In genomic region chrX:11591712-11592351, GRCh38 we compare ENCODE assay signal across 12 cellular contexts.
A peak's percentile ranks its signal among the peaks of the same experiment; 100 is the strongest.
DNase-seq lines count a peak whose midpoint lies in the region; ATAC-seq and TF ChIP-seq lines count a peak whose summit lies in the region.
"Had no signal": no experiment of that assay in that cellular context is flagged by ENCODE, and none has a peak within 500 bp of the region (broad histone marks: within the 10 kb centered on the region; RNA-seq: fewer than 3 reads in every experiment).

No MANE protein-coding gene starts in this region.

- CTCF ChIA-PET in activated CD8-positive, alpha-beta T cell treated with anti-CD3 and anti-CD28 coated beads, Interleukin-2, amount 10 ng/mL, durations not matched to agents 7 days and 5 days (lab: Charles Lee) = no interaction called here
- CTCF ChIA-PET in Calu3 (lab: Charles Lee) = no interaction called here

- DNase-seq in activated naive CD4-positive, alpha-beta T cell (lab: John Stamatoyannopoulos, UW) = no peak
- DNase-seq in M059J (ENCODE audit: low read depth) = peak; percentile 8
- DNase-seq in activated CD8-positive, alpha-beta T cell treated with anti-CD3 and anti-CD28 coated beads, Interleukin-2, amount 10 ng/mL, durations not matched to agents 7 days and 5 days = peak; percentile 26
- no peak for DNase-seq in SHP77 (lab: John Stamatoyannopoulos, UW)
- DNase-seq in Calu3 = no peak
- DNase-seq: activated CD8-positive, alpha-beta memory T cell treated with anti-CD3 and anti-CD28 coated beads, Interleukin-2, amount 50 U/mL, for 4 hours; anterior cingulate cortex; SJCRH30; stimulated activated CD4-positive, alpha-beta T cell treated with anti-CD3 and anti-CD28 coated beads, Interleukin-12 subunit alpha, Interleukin-12 subunit beta, amount 100 ng/mL, for 4 hours had no signal

- POLR2A ChIA-PET in activated CD8-positive, alpha-beta T cell treated with anti-CD3 and anti-CD28 coated beads, Interleukin-2, amount 10 ng/mL, durations not matched to agents 7 days and 5 days (lab: Charles Lee) = no interaction called here

- peak overlapping the region; percentile 65 for H3K4me3 Mint-ChIP-seq in activated naive CD4-positive, alpha-beta T cell treated with anti-CD3 and anti-CD28 coated beads, Interleukin-2, amount 50 U/mL, for 24 hours
- no peak overlapping the region for H3K4me3 Mint-ChIP-seq in activated CD8-positive, alpha-beta T cell treated with anti-CD3 and anti-CD28 coated beads, Interleukin-2, amount 10 ng/mL, durations not matched to agents 7 days and 5 days
- no peak overlapping the region for H3K4me3 Mint-ChIP-seq in activated T-helper 17 cell treated with anti-CD3 and anti-CD28 coated beads, Interleukin-2, amount 50 U/mL, for 72 hours
- no peak overlapping the region for H3K4me3 Mint-ChIP-seq in Calu3 (ENCODE audit: low read depth, unreplicated experiment)

- peak overlapping the region; percentile 92 for H3K27ac Mint-ChIP-seq in activated naive CD4-positive, alpha-beta T cell treated with anti-CD3 and anti-CD28 coated beads, Interleukin-2, amount 50 U/mL, for 24 hours
- H3K27ac Mint-ChIP-seq in activated CD8-positive, alpha-beta T cell treated with anti-CD3 and anti-CD28 coated beads, Interleukin-2, amount 10 ng/mL, durations not matched to agents 7 days and 5 days = peak overlapping the region; percentile 95
- H3K27ac Mint-ChIP-seq in activated T-helper 17 cell treated with anti-CD3 and anti-CD28 coated beads, Interleukin-2, amount 50 U/mL, for 72 hours = no peak overlapping the region
- H3K27ac Mint-ChIP-seq in Calu3 (ENCODE audit: unreplicated experiment) = no peak overlapping the region

- intact Hi-C loops in Calu3 (cut with micrococcal nuclease; ENCODE audit: unreplicated experiment) = no loop called here

- no peak for TF ChIP-seq CTCF in Calu3 (IDR thresholded peaks at IDR 0.05; ENCODE audit: unreplicated experiment)

- no peak for ATAC-seq in activated CD8-positive, alpha-beta T cell treated with anti-CD3 and anti-CD28 coated beads, Interleukin-2, amount 10 ng/mL, durations not matched to agents 7 days and 5 days
- no peak for ATAC-seq in activated T-helper 17 cell treated with anti-CD3 and anti-CD28 coated beads, Interleukin-2, amount 50 U/mL, for 72 hours (replicated peaks)
- no peak for ATAC-seq in HG02938 (IDR thresholded peaks at IDR 0.05; ENCODE audit: unreplicated experiment)

- H3K9me3 Mint-ChIP-seq in activated naive CD4-positive, alpha-beta T cell treated with anti-CD3 and anti-CD28 coated beads, Interleukin-2, amount 50 U/mL, for 24 hours = no peaks in the 10 kb centered on the region
- no peaks in the 10 kb centered on the region for H3K9me3 Mint-ChIP-seq in activated CD8-positive, alpha-beta T cell treated with anti-CD3 and anti-CD28 coated beads, Interleukin-2, amount 10 ng/mL, durations not matched to agents 7 days and 5 days (ENCODE audit: insufficient read depth)
- no peaks in the 10 kb centered on the region for H3K9me3 Mint-ChIP-seq in activated T-helper 17 cell treated with anti-CD3 and anti-CD28 coated beads, Interleukin-2, amount 50 U/mL, for 72 hours
- no peaks in the 10 kb centered on the region for H3K9me3 Mint-ChIP-seq in Calu3 (ENCODE audit: low read depth, unreplicated experiment)

- H3K4me1 Mint-ChIP-seq in activated naive CD4-positive, alpha-beta T cell treated with anti-CD3 and anti-CD28 coated beads, Interleukin-2, amount 50 U/mL, for 24 hours = peaks cover 14% of the 10 kb centered on the region
- H3K4me1 Mint-ChIP-seq in activated CD8-positive, alpha-beta T cell treated with anti-CD3 and anti-CD28 coated beads, Interleukin-2, amount 10 ng/mL, durations not matched to agents 7 days and 5 days (ENCODE audit: low read depth) = peaks cover 10% of the 10 kb centered on the region
- H3K4me1 Mint-ChIP-seq in activated T-helper 17 cell treated with anti-CD3 and anti-CD28 coated beads, Interleukin-2, amount 50 U/mL, for 72 hours = no peaks in the 10 kb centered on the region
- H3K4me1 Mint-ChIP-seq in Calu3 (ENCODE audit: low read depth, unreplicated experiment) = no peaks in the 10 kb centered on the region

- no peaks in the 10 kb centered on the region for H3K36me3 Mint-ChIP-seq in activated naive CD4-positive, alpha-beta T cell treated with anti-CD3 and anti-CD28 coated beads, Interleukin-2, amount 50 U/mL, for 24 hours
- no peaks in the 10 kb centered on the region for H3K36me3 Mint-ChIP-seq in activated CD8-positive, alpha-beta T cell treated with anti-CD3 and anti-CD28 coated beads, Interleukin-2, amount 10 ng/mL, durations not matched to agents 7 days and 5 days (ENCODE audit: low read depth)
- H3K36me3 Mint-ChIP-seq in activated T-helper 17 cell treated with anti-CD3 and anti-CD28 coated beads, Interleukin-2, amount 50 U/mL, for 72 hours (ENCODE audit: low read depth) = no peaks in the 10 kb centered on the region
- no peaks in the 10 kb centered on the region for H3K36me3 Mint-ChIP-seq in Calu3 (ENCODE audit: insufficient read depth, unreplicated experiment)

- H3K27me3 Mint-ChIP-seq in activated naive CD4-positive, alpha-beta T cell treated with anti-CD3 and anti-CD28 coated beads, Interleukin-2, amount 50 U/mL, for 24 hours = no peaks in the 10 kb centered on the region
- peaks cover 5% of the 10 kb centered on the region for H3K27me3 Mint-ChIP-seq in activated CD8-positive, alpha-beta T cell treated with anti-CD3 and anti-CD28 coated beads, Interleukin-2, amount 10 ng/mL, durations not matched to agents 7 days and 5 days (ENCODE audit: low read depth)
- peaks cover 10% of the 10 kb centered on the region for H3K27me3 Mint-ChIP-seq in activated T-helper 17 cell treated with anti-CD3 and anti-CD28 coated beads, Interleukin-2, amount 50 U/mL, for 72 hours
- peaks cover 52% of the 10 kb centered on the region for H3K27me3 Mint-ChIP-seq in Calu3 (ENCODE audit: unreplicated experiment)

- no TSS peak for BruUV-seq in Calu3 (replicated peaks; lab: Mats Ljungman, UMichigan)

Comparison
In these comparisons a context has a peak if more than half of its experiments do, and no peak if none do; other contexts are left out.
1. H3K27ac Mint-ChIP-seq: peak in activated naive CD4-positive, alpha-beta T cell treated with anti-CD3 and anti-CD28 coated beads, Interleukin-2, amount 50 U/mL, for 24 hours (single experiment) and activated CD8-positive, alpha-beta T cell treated with anti-CD3 and anti-CD28 coated beads, Interleukin-2, amount 10 ng/mL, durations not matched to agents 7 days and 5 days (single experiment); none in activated T-helper 17 cell treated with anti-CD3 and anti-CD28 coated beads, Interleukin-2, amount 50 U/mL, for 72 hours (single experiment) and Calu3 (single experiment).
2. DNase-seq: peak in M059J (single experiment) and activated CD8-positive, alpha-beta T cell treated with anti-CD3 and anti-CD28 coated beads, Interleukin-2, amount 10 ng/mL, durations not matched to agents 7 days and 5 days (single experiment); none in activated naive CD4-positive, alpha-beta T cell (0 of 4), SHP77 (0 of 2) and Calu3 (single experiment).